8 cellular contexts compared by ENCODE assay signal in the genomic region with DNA sequence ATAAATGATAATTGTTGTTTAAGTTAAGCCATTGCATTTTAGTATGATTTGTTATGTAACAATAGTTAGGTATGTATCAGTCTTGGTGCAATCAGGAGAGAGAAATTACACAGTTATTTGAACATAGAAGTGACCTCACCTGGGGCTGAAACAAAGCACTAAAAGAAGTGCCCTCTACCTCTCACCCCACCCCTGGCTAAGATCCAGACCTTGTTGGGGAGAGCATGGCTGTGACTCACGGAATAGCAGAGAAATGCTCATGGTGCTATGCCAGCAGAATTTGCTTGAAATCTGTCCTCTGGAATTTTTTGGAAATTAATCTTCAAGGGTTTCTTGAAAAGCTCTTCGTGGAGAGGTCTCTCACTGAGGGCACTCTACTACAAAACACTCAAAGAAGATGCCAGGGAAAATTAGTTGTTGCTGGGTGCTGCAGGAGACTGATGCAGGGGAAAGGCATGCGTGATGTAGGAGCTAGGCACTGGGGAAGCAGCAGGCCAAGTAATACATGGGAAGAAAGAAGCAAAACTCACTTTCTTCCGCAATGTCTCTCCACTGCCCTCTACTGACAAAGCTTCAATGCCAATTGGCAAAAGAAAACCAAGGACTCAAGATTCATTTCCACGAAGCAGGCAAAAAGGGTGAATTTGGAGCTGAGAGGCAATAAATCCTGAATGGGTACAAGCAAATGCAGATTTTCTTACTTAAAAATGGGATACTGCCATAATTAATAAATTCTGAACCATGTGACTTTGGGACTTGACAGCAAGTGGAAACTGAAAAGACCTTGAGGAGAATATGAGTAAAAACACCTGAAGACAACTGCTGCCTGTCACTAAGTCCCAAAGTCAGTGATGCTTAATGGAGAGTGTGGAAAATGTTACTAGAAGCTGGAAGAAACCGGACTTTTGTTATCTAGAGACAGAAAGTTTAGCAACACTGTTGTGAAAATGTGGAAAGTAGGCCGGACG.
DNase-seq lines count a peak whose midpoint lies in the region; ATAC-seq, FAIRE-seq and TF ChIP-seq lines count a peak whose summit lies in the region.

No MANE protein-coding gene starts in this region.

- H3K9me3 ChIP-seq in OCI-LY7 (ENCODE audit: low read length): no peaks in the 10 kb centered on the region
- H3K9me3 ChIP-seq in transverse colon: no peaks in the 10 kb centered on the region

- H3K27me3 ChIP-seq in transverse colon: peaks cover 75% of the 10 kb centered on the region

- no peaks in the 10 kb centered on the region for H3K9me2 ChIP-seq in OCI-LY7 (ENCODE audit: insufficient read depth, low read length)

- CTCF ChIA-PET in OCI-LY7 (lab: Charles Lee; ENCODE audit: unreplicated experiment): no interaction called here

- in situ Hi-C loops in transverse colon (cut with MboI; ENCODE audit: low pct_ligation_motif_present in 1 of 4, low pct_unique_long_range_greater_than_20kb in 1 of 4, low sequenced_read_pairs in 3 of 4): no loop called here

- peak; percentile 75 for FAIRE-seq in GM12891 (lab: Jason Lieb, UNC)

- H3K27ac ChIP-seq in OCI-LY7 (ENCODE audit: low read depth, low read length, poor library complexity, severe bottlenecking): no peak overlapping the region
- H3K27ac ChIP-seq in transverse colon: no peak overlapping the region

- H3K79me2 ChIP-seq in OCI-LY7 (ENCODE audit: insufficient read depth, low read depth, low read length): no peaks in the 10 kb centered on the region

- POLR2A ChIA-PET in OCI-LY7 (lab: Charles Lee): interaction anchor here (1.0 kb wide), 1 partner anchor 298 kb away, joined by 3 read pairs; no protein-coding TSS in a partner anchor

- H3K36me3 ChIP-seq in OCI-LY7 (ENCODE audit: insufficient read depth, low read length) (no peaks in the 10 kb centered on the region), transverse colon (no peaks in the 10 kb centered on the region)

- intact Hi-C loops in OCI-LY7 (cut with micrococcal nuclease; ENCODE audit: unreplicated experiment) (loop anchor here (5.0 kb wide), 1 partner anchor 447 kb away; no protein-coding TSS in a partner anchor), transverse colon (cut with DNase I; ENCODE audit: low total_unique reads) (no loop called here)

- H3K4me3 ChIP-seq in OCI-LY7 (ENCODE audit: low read depth, low read length, poor library complexity, severe bottlenecking) (no peak overlapping the region), transverse colon (no peak overlapping the region)

- no peak overlapping the region for H3K4me3 Mint-ChIP-seq in stimulated activated naive CD8-positive, alpha-beta T cell treated with anti-CD3 and anti-CD28 coated beads, Interleukin-15, amount 100 ng/mL, for 72 hours

- H3K27ac Mint-ChIP-seq in stimulated activated naive CD8-positive, alpha-beta T cell treated with anti-CD3 and anti-CD28 coated beads, Interleukin-15, amount 100 ng/mL, for 72 hours: no peak overlapping the region

- ATAC-seq in esophagus mucosa: peak; percentile 74
- ATAC-seq in stimulated activated naive CD8-positive, alpha-beta T cell treated with anti-CD3 and anti-CD28 coated beads, Interleukin-15, amount 100 ng/mL, for 72 hours: no peak

- H3K9me3 Mint-ChIP-seq in stimulated activated naive CD8-positive, alpha-beta T cell treated with anti-CD3 and anti-CD28 coated beads, Interleukin-15, amount 100 ng/mL, for 72 hours: no peaks in the 10 kb centered on the region

- TF ChIP-seq CTCF in OCI-LY7 (conservative IDR thresholded peaks at IDR 0.05; ENCODE audit: low read length) (peak; percentile 85), transverse colon (IDR thresholded peaks at IDR 0.05) (peak; percentile 26 to 52 (median 44))

- BruUV-seq in OCI-LY7 (replicated peaks; lab: Mats Ljungman, UMichigan): no TSS peak

- peaks cover 24% of the 10 kb centered on the region for H3K4me1 Mint-ChIP-seq in stimulated activated naive CD8-positive, alpha-beta T cell treated with anti-CD3 and anti-CD28 coated beads, Interleukin-15, amount 100 ng/mL, for 72 hours

- H3K4me2 ChIP-seq in OCI-LY7 (ENCODE audit: low read length): no peak overlapping the region

- DNase-seq in AG08396 (ENCODE audit: low spot score) (peak; percentile 60), GM12891 (ENCODE audit: insufficient read length, low spot score) (no peak), OCI-LY7 (ENCODE audit: low spot score) (peak; percentile 51), transverse colon (no peak), NCI-H128 (lab: John Stamatoyannopoulos, UW; ENCODE audit: unreplicated experiment) (no peak), NCI-H1694 (lab: John Stamatoyannopoulos, UW) (no peak)
- DNase-seq in stimulated activated naive CD8-positive, alpha-beta T cell treated with anti-CD3 and anti-CD28 coated beads, Interleukin-15, amount 100 ng/mL, for 72 hours: no peak

- H2AFZ ChIP-seq in OCI-LY7 (ENCODE audit: low read length): peak overlapping the region; percentile 33; the same call in 1 of the 2 replicates

- TF ChIP-seq EP300 in transverse colon (IDR thresholded peaks at IDR 0.05; ENCODE audit: low read depth): no peak

- H3K27me3 Mint-ChIP-seq in stimulated activated naive CD8-positive, alpha-beta T cell treated with anti-CD3 and anti-CD28 coated beads, Interleukin-15, amount 100 ng/mL, for 72 hours: peaks cover 78% of the 10 kb centered on the region

- 48% methylated on average over 8 of the region's 8 CpGs for WGBS in transverse colon (ENCODE audit: low coverage in 1 of 2), 2 donors

- TF ChIP-seq POLR2A in GM12891 (IDR thresholded peaks at IDR 0.05; ENCODE audit: low read depth, low read length) (no peak), transverse colon (IDR thresholded peaks at IDR 0.05) (no peak)

- H4K20me1 ChIP-seq in OCI-LY7 (ENCODE audit: insufficient read depth, low read length): no peaks in the 10 kb centered on the region

- H3K4me1 ChIP-seq in OCI-LY7 (ENCODE audit: insufficient read depth, low read length, poor library complexity, severe bottlenecking) (no peaks in the 10 kb centered on the region), transverse colon (no peaks in the 10 kb centered on the region)

TF ChIP-seq in GM12891, 5 proteins besides CTCF, POLR2A, EP300 and RAD21:
- TF ChIP-seq SPI1 (IDR thresholded peaks at IDR 0.05; ENCODE audit: low read depth, low read length): no peak
- TF ChIP-seq POU2F2 (IDR thresholded peaks at IDR 0.05; ENCODE audit: low read depth, low read length): no peak
- TF ChIP-seq PAX5 (IDR thresholded peaks at IDR 0.05; ENCODE audit: insufficient read depth, low read length, severe bottlenecking): no peak
- TF ChIP-seq TAF1 (IDR thresholded peaks at IDR 0.05; ENCODE audit: low read depth, low read length): no peak
- TF ChIP-seq POLR2AphosphoS5 (IDR thresholded peaks at IDR 0.05; ENCODE audit: low read depth, low read length): no peak

Comparison
In these comparisons a context has a peak if more than half of its experiments do, and no peak if none do; other contexts are left out.
1. DNase-seq: peak in AG08396 (single experiment) and OCI-LY7 (single experiment); none in GM12891 (single experiment), transverse colon (single experiment), NCI-H128 (single experiment), NCI-H1694 (single experiment) and stimulated activated naive CD8-positive, alpha-beta T cell treated with anti-CD3 and anti-CD28 coated beads, Interleukin-15, amount 100 ng/mL, for 72 hours (0 of 2).